In the genomic region with DNA sequence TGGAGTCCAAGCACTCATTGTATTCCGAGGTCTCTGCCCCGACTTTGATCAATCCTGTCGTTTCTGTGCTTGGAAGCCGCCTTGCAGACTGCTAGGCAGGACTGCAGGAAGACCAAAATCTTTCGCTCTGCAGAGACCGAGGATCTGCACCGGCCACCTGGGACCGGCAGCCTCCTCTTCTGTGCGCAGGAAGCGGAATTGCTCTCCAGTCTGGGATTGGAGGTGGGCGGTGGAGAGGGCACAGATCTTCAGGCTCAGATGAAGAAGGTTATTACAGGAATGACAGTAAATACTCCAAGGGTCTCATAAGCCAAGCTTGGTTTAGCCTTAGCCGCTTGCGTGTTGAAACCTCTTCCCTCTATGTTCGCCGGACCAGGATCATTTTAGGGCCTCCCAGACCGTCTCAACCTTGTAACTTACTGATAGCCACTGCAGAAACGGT, we compare ENCODE assay signal across 1 cellular context.
TF ChIP-seq lines count a peak whose summit lies in the region.

No MANE protein-coding gene starts in this region.

TF ChIP-seq in H1, 55 proteins besides CTCF, POLR2A, EP300 and RAD21:
- TF ChIP-seq SAP30 (IDR thresholded peaks at IDR 0.05; ENCODE audit: insufficient read depth, insufficient replicate concordance, low read length) (no peak), SIN3A (conservative IDR thresholded peaks at IDR 0.05 in 1 of 2, IDR thresholded peaks at IDR 0.05 in 1 of 2; ENCODE audit: low read depth in 1 of 2, low read length in 2 of 2) (0 out of 4 replicates have a peak, but pooled peaks of 1 of the 2 experiments have one; percentile 24)
TF ChIP-seq in H1: peak in this region for 1.
